ENCODE assay signal across 22 cellular contexts in the genomic region with DNA sequence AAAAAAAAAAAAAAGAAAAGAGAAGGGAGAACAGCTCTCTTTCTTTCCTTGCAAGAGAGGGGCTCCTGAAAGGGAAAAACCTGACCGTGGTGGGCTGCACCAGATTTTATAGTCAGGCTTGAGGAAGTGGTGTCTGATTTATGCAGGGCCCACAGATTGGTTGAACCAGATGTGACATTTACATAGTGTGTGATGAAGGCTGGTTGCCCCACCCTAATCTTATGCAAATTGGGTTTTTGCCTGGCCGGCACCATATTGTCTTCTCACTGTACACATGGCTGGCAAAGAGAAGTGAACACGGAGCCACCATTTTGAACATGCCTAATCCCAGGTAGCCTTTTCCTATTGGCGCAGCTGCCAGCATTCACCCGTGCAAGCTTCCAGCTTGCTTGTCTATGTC.
A peak's percentile ranks its signal among the peaks of the same experiment; 100 is the strongest.
DNase-seq lines count a peak whose midpoint lies in the region; ATAC-seq and TF ChIP-seq lines count a peak whose summit lies in the region.
"Had no signal": no experiment of that assay in that cellular context is flagged by ENCODE, and none has a peak within 500 bp of the region (broad histone marks: within the 10 kb centered on the region; RNA-seq: fewer than 3 reads in every experiment).

No MANE protein-coding gene starts in this region.

- POLR2A ChIA-PET in A673 (lab: Charles Lee; ENCODE audit: low non-redundant PET) = no interaction called here

- H3K4me1 ChIP-seq in A673 (ENCODE audit: insufficient read depth, low read length, poor library complexity, severe bottlenecking) = peaks cover 16% of the 10 kb centered on the region
- H3K4me1 ChIP-seq: HAP-1, SJSA1 had no signal

- intact Hi-C loops in A673 (cut with micrococcal nuclease; ENCODE audit: unreplicated experiment) = no loop called here

- no peak overlapping the region for H3K4me3 ChIP-seq in A673 (ENCODE audit: low read depth, low read length, poor library complexity, severe bottlenecking)
- H3K4me3 ChIP-seq: GM23338, HAP-1, PC-9, SJSA1 had no signal

- DNase-seq in A673 (ENCODE audit: low spot score) (peak; percentile 43), Daoy (ENCODE audit: low read depth) (peak; percentile 3), NCI-H146 treated with DMSO at 0.1 percent for 48 hours (lab: John Stamatoyannopoulos, UW; ENCODE audit: unreplicated experiment) (peak; percentile 1), SK-MEL-5 (ENCODE audit: low read depth, low spot score) (peak; percentile 19), NCI-H524 treated with DMSO at 0.1 percent for 48 hours (lab: John Stamatoyannopoulos, UW) (no peak)
- DNase-seq in effector CD4-positive, alpha-beta T cell = no peak
- DNase-seq: CD8-positive, alpha-beta memory T cell; HFFc6; KBM-7; MV-4-11; NCI-H1694 treated with DMSO at 0.1 percent for 48 hours; NCI-H2081; NCI-H2171; NCI-H69; PC-9; Right ventricle myocardium superior; RPMI8226; T-helper 1 cell had no signal

- CTCF ChIA-PET in A673 (lab: Charles Lee) = interaction anchor here (0.7 kb wide), 1 partner anchor 1041 kb away, joined by 3 read pairs; no protein-coding TSS in a partner anchor

- peak overlapping the region; percentile 55 for H3K27ac ChIP-seq in A673 (ENCODE audit: low read depth, low read length, poor library complexity, severe bottlenecking)
- H3K27ac ChIP-seq: PC-9, SJSA1 had no signal

- H3K36me3 ChIP-seq in A673 (ENCODE audit: insufficient read depth, low read length, poor library complexity, severe bottlenecking) = no peaks in the 10 kb centered on the region
- H3K36me3 ChIP-seq: HAP-1, SJSA1 had no signal

- ATAC-seq in GM19328 (IDR thresholded peaks at IDR 0.05; ENCODE audit: unreplicated experiment) = no peak
- ATAC-seq: GM23338 had no signal

- no peaks in the 10 kb centered on the region for H3K9me3 ChIP-seq in A673 (ENCODE audit: low read depth, low read length, poor library complexity, severe bottlenecking)
- H3K9me3 ChIP-seq: HAP-1, SJSA1 had no signal

- TF ChIP-seq CTCF in A673 (conservative IDR thresholded peaks at IDR 0.05; ENCODE audit: low read depth, low read length) = no peak

- in situ Hi-C loops in SK-MEL-5 (cut with HindIII; ENCODE audit: low pct_unique_long_range_greater_than_20kb, low sequenced_read_pairs) = no loop called here

- H3K27me3 ChIP-seq in A673 (replicated peaks; ENCODE audit: insufficient read depth, low read depth, low read length, poor library complexity) = no peaks in the 10 kb centered on the region
- H3K27me3 ChIP-seq: SJSA1 had no signal

- BruUV-seq in A673 (replicated peaks; lab: Mats Ljungman, UMichigan) = no TSS peak

Comparison
In these comparisons a context has a peak if more than half of its experiments do, and no peak if none do; other contexts are left out.
1. DNase-seq: peak in A673 (single experiment), Daoy (single experiment), NCI-H146 treated with DMSO at 0.1 percent for 48 hours (single experiment) and SK-MEL-5 (single experiment); none in effector CD4-positive, alpha-beta T cell (single experiment) and NCI-H524 treated with DMSO at 0.1 percent for 48 hours (single experiment).